1 cellular context compared by ENCODE assay signal in genomic region chr1:59674605-59675004, GRCh38.
A peak's percentile ranks its signal among the peaks of the same experiment; 100 is the strongest.
TF ChIP-seq lines count a peak whose summit lies in the region.

No MANE protein-coding gene starts in this region.

TF ChIP-seq in K562, 482 proteins besides CTCF, POLR2A, EP300 and RAD21 (continued from another document):
- TF ChIP-seq REST (CRISPR knock-in tag; IDR thresholded peaks at IDR 0.05; ENCODE audit: low read depth) = no peak
- TF ChIP-seq RBM39 (optimal IDR thresholded peaks at IDR 0.05; ENCODE audit: low read depth, low read length) = no peak
- TF ChIP-seq MEIS2 (IDR thresholded peaks at IDR 0.05; ENCODE audit: partially characterized antibody) = peak; percentile 14
- no peak for TF ChIP-seq EWSR1 (IDR thresholded peaks at IDR 0.05; ENCODE audit: borderline replicate concordance, low read depth, partially characterized antibody)
